1 cellular context compared by ENCODE assay signal in the genomic region with DNA sequence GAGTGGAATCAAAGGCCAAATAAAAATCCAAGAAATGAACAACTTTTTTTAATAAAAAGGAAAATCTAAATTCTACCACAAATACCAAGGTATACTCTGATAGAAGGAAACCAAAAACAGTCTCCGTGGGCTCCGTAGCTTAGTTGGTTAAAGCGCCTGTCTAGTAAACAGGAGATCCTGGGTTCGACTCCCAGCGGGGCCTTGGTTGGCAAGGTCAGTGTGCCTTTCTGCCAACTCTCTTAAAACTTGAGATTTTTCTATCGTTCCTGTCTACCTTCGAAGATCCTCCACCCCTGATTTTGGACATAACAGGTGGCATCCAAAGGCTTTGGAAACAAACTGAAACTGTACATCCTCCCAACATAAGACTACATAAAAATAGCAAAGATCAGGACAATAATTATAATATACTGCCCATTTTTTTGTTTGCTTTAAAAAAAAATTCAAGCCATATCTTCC.
TF ChIP-seq lines count a peak whose summit lies in the region.

No MANE protein-coding gene starts in this region.

TF ChIP-seq in K562, 482 proteins besides CTCF, POLR2A, EP300 and RAD21 (continued from another document and continues in another):
- peak in 1 of 2 experiments; percentile 22; a peak in 1 of 4 replicates for TF ChIP-seq SRF (CRISPR knock-in tag; IDR thresholded peaks at IDR 0.05)
- TF ChIP-seq KDM2B (CRISPR knock-in tag; IDR thresholded peaks at IDR 0.05), result no peak
- no peak for TF ChIP-seq ZNF140 (CRISPR knock-in tag; IDR thresholded peaks at IDR 0.05)
- TF ChIP-seq ZNF408 (CRISPR knock-in tag; IDR thresholded peaks at IDR 0.05; ENCODE audit: low read depth), result no peak
- TF ChIP-seq KLF6 (CRISPR knock-in tag; IDR thresholded peaks at IDR 0.05; ENCODE audit: borderline replicate concordance), result no peak
- TF ChIP-seq, protein P1, sequence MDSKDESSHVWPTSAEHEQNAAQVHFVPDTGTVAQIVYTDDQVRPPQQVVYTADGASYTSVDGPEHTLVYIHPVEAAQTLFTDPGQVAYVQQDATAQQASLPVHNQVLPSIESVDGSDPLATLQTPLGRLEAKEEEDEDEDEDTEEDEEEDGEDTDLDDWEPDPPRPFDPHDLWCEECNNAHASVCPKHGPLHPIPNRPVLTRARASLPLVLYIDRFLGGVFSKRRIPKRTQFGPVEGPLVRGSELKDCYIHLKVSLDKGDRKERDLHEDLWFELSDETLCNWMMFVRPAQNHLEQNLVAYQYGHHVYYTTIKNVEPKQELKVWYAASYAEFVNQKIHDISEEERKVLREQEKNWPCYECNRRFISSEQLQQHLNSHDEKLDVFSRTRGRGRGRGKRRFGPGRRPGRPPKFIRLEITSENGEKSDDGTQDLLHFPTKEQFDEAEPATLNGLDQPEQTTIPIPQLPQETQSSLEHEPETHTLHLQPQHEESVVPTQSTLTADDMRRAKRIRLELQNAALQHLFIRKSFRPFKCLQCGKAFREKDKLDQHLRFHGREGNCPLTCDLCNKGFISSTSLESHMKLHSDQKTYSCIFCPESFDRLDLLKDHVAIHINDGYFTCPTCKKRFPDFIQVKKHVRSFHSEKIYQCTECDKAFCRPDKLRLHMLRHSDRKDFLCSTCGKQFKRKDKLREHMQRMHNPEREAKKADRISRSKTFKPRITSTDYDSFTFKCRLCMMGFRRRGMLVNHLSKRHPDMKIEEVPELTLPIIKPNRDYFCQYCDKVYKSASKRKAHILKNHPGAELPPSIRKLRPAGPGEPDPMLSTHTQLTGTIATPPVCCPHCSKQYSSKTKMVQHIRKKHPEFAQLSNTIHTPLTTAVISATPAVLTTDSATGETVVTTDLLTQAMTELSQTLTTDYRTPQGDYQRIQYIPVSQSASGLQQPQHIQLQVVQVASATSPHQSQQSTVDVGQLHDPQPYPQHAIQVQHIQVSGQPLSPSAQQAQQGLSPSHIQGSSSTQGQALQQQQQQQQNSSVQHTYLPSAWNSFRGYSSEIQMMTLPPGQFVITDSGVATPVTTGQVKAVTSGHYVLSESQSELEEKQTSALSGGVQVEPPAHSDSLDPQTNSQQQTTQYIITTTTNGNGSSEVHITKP (IDR thresholded peaks at IDR 0.05; ENCODE audit: partially characterized antibody), result no peak
- TF ChIP-seq, protein P2, sequence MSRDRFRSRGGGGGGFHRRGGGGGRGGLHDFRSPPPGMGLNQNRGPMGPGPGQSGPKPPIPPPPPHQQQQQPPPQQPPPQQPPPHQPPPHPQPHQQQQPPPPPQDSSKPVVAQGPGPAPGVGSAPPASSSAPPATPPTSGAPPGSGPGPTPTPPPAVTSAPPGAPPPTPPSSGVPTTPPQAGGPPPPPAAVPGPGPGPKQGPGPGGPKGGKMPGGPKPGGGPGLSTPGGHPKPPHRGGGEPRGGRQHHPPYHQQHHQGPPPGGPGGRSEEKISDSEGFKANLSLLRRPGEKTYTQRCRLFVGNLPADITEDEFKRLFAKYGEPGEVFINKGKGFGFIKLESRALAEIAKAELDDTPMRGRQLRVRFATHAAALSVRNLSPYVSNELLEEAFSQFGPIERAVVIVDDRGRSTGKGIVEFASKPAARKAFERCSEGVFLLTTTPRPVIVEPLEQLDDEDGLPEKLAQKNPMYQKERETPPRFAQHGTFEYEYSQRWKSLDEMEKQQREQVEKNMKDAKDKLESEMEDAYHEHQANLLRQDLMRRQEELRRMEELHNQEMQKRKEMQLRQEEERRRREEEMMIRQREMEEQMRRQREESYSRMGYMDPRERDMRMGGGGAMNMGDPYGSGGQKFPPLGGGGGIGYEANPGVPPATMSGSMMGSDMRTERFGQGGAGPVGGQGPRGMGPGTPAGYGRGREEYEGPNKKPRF (IDR thresholded peaks at IDR 0.05; ENCODE audit: low read depth, low read length), result no peak
- TF ChIP-seq, protein P3, sequence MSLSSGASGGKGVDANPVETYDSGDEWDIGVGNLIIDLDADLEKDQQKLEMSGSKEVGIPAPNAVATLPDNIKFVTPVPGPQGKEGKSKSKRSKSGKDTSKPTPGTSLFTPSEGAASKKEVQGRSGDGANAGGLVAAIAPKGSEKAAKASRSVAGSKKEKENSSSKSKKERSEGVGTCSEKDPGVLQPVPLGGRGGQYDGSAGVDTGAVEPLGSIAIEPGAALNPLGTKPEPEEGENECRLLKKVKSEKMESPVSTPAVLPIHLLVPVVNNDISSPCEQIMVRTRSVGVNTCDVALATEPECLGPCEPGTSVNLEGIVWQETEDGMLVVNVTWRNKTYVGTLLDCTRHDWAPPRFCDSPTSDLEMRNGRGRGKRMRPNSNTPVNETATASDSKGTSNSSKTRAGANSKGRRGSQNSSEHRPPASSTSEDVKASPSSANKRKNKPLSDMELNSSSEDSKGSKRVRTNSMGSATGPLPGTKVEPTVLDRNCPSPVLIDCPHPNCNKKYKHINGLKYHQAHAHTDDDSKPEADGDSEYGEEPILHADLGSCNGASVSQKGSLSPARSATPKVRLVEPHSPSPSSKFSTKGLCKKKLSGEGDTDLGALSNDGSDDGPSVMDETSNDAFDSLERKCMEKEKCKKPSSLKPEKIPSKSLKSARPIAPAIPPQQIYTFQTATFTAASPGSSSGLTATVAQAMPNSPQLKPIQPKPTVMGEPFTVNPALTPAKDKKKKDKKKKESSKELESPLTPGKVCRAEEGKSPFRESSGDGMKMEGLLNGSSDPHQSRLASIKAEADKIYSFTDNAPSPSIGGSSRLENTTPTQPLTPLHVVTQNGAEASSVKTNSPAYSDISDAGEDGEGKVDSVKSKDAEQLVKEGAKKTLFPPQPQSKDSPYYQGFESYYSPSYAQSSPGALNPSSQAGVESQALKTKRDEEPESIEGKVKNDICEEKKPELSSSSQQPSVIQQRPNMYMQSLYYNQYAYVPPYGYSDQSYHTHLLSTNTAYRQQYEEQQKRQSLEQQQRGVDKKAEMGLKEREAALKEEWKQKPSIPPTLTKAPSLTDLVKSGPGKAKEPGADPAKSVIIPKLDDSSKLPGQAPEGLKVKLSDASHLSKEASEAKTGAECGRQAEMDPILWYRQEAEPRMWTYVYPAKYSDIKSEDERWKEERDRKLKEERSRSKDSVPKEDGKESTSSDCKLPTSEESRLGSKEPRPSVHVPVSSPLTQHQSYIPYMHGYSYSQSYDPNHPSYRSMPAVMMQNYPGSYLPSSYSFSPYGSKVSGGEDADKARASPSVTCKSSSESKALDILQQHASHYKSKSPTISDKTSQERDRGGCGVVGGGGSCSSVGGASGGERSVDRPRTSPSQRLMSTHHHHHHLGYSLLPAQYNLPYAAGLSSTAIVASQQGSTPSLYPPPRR (CRISPR knock-in tag; IDR thresholded peaks at IDR 0.05; ENCODE audit: borderline replicate concordance), result no peak
- TF ChIP-seq NFYB (IDR thresholded peaks at IDR 0.05; ENCODE audit: extremely low read depth, insufficient read length), result no peak
- TF ChIP-seq ZNF384 (IDR thresholded peaks at IDR 0.05; ENCODE audit: low read depth, low read length), result no peak
- TF ChIP-seq, protein P4, sequence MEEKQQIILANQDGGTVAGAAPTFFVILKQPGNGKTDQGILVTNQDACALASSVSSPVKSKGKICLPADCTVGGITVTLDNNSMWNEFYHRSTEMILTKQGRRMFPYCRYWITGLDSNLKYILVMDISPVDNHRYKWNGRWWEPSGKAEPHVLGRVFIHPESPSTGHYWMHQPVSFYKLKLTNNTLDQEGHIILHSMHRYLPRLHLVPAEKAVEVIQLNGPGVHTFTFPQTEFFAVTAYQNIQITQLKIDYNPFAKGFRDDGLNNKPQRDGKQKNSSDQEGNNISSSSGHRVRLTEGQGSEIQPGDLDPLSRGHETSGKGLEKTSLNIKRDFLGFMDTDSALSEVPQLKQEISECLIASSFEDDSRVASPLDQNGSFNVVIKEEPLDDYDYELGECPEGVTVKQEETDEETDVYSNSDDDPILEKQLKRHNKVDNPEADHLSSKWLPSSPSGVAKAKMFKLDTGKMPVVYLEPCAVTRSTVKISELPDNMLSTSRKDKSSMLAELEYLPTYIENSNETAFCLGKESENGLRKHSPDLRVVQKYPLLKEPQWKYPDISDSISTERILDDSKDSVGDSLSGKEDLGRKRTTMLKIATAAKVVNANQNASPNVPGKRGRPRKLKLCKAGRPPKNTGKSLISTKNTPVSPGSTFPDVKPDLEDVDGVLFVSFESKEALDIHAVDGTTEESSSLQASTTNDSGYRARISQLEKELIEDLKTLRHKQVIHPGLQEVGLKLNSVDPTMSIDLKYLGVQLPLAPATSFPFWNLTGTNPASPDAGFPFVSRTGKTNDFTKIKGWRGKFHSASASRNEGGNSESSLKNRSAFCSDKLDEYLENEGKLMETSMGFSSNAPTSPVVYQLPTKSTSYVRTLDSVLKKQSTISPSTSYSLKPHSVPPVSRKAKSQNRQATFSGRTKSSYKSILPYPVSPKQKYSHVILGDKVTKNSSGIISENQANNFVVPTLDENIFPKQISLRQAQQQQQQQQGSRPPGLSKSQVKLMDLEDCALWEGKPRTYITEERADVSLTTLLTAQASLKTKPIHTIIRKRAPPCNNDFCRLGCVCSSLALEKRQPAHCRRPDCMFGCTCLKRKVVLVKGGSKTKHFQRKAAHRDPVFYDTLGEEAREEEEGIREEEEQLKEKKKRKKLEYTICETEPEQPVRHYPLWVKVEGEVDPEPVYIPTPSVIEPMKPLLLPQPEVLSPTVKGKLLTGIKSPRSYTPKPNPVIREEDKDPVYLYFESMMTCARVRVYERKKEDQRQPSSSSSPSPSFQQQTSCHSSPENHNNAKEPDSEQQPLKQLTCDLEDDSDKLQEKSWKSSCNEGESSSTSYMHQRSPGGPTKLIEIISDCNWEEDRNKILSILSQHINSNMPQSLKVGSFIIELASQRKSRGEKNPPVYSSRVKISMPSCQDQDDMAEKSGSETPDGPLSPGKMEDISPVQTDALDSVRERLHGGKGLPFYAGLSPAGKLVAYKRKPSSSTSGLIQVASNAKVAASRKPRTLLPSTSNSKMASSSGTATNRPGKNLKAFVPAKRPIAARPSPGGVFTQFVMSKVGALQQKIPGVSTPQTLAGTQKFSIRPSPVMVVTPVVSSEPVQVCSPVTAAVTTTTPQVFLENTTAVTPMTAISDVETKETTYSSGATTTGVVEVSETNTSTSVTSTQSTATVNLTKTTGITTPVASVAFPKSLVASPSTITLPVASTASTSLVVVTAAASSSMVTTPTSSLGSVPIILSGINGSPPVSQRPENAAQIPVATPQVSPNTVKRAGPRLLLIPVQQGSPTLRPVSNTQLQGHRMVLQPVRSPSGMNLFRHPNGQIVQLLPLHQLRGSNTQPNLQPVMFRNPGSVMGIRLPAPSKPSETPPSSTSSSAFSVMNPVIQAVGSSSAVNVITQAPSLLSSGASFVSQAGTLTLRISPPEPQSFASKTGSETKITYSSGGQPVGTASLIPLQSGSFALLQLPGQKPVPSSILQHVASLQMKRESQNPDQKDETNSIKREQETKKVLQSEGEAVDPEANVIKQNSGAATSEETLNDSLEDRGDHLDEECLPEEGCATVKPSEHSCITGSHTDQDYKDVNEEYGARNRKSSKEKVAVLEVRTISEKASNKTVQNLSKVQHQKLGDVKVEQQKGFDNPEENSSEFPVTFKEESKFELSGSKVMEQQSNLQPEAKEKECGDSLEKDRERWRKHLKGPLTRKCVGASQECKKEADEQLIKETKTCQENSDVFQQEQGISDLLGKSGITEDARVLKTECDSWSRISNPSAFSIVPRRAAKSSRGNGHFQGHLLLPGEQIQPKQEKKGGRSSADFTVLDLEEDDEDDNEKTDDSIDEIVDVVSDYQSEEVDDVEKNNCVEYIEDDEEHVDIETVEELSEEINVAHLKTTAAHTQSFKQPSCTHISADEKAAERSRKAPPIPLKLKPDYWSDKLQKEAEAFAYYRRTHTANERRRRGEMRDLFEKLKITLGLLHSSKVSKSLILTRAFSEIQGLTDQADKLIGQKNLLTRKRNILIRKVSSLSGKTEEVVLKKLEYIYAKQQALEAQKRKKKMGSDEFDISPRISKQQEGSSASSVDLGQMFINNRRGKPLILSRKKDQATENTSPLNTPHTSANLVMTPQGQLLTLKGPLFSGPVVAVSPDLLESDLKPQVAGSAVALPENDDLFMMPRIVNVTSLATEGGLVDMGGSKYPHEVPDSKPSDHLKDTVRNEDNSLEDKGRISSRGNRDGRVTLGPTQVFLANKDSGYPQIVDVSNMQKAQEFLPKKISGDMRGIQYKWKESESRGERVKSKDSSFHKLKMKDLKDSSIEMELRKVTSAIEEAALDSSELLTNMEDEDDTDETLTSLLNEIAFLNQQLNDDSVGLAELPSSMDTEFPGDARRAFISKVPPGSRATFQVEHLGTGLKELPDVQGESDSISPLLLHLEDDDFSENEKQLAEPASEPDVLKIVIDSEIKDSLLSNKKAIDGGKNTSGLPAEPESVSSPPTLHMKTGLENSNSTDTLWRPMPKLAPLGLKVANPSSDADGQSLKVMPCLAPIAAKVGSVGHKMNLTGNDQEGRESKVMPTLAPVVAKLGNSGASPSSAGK (IDR thresholded peaks at IDR 0.05), result no peak
- no peak for TF ChIP-seq MCM5 (IDR thresholded peaks at IDR 0.05; ENCODE audit: low read depth)
- TF ChIP-seq ZBED1 (IDR thresholded peaks at IDR 0.05), result no peak
- TF ChIP-seq SAFB (IDR thresholded peaks at IDR 0.05; ENCODE audit: borderline replicate concordance, low read depth, low read length), result no peak
- TF ChIP-seq TAF7 (tag; IDR thresholded peaks at IDR 0.05), result no peak
- no peak for TF ChIP-seq TCF3 (CRISPR knock-in tag; IDR thresholded peaks at IDR 0.05)
- no peak for TF ChIP-seq STAT5A (IDR thresholded peaks at IDR 0.05; ENCODE audit: borderline replicate concordance, low read length)
- peak; percentile 60 for TF ChIP-seq BCOR (IDR thresholded peaks at IDR 0.05)
- no peak for TF ChIP-seq ZNF444 (CRISPR knock-in tag; IDR thresholded peaks at IDR 0.05)
- no peak for TF ChIP-seq ZNF197 (CRISPR knock-in tag; IDR thresholded peaks at IDR 0.05; ENCODE audit: low read depth)
- TF ChIP-seq, protein P5, sequence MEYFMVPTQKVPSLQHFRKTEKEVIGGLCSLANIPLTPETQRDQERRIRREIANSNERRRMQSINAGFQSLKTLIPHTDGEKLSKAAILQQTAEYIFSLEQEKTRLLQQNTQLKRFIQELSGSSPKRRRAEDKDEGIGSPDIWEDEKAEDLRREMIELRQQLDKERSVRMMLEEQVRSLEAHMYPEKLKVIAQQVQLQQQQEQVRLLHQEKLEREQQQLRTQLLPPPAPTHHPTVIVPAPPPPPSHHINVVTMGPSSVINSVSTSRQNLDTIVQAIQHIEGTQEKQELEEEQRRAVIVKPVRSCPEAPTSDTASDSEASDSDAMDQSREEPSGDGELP (CRISPR knock-in tag; IDR thresholded peaks at IDR 0.05; ENCODE audit: borderline replicate concordance), result no peak
- no peak for TF ChIP-seq MTF1 (CRISPR knock-in tag; IDR thresholded peaks at IDR 0.05; ENCODE audit: borderline replicate concordance)
- TF ChIP-seq, protein P6, sequence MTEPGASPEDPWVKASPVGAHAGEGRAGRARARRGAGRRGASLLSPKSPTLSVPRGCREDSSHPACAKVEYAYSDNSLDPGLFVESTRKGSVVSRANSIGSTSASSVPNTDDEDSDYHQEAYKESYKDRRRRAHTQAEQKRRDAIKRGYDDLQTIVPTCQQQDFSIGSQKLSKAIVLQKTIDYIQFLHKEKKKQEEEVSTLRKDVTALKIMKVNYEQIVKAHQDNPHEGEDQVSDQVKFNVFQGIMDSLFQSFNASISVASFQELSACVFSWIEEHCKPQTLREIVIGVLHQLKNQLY (CRISPR knock-in tag; conservative IDR thresholded peaks at IDR 0.05), result no peak
